Comparison of ENCODE assay signal across 8 cellular contexts in genomic region chr7:86643478-86644281, GRCh38. TPM values are rescaled to one million over a fixed set of nuclear protein-coding genes. Genes with fewer than 3 reads are reported as not detected.
DNase-seq lines count a peak whose midpoint lies in the region; ATAC-seq, FAIRE-seq and TF ChIP-seq lines count a peak whose summit lies in the region.

Gene GRM3 (plus strand): TSS chr7:86643909. CDS start chr7:86765146, 121,237 bp downstream.

- H3K36me3 Mint-ChIP-seq in type B pancreatic cell = no peaks in the 10 kb centered on the region
- H3K36me3 Mint-ChIP-seq in activated T-helper 17 cell treated with anti-CD3 and anti-CD28 coated beads, Interleukin-2, amount 50 U/mL, for 72 hours (ENCODE audit: low read depth) = no peaks in the 10 kb centered on the region

- no peak for TF ChIP-seq POLR2A in H54 (IDR thresholded peaks at IDR 0.05; ENCODE audit: low read depth, low read length)

- peak within 1 kb of the TSS; percentile 87 for H3K4me3 Mint-ChIP-seq in type B pancreatic cell
- H3K4me3 Mint-ChIP-seq in activated T-helper 17 cell treated with anti-CD3 and anti-CD28 coated beads, Interleukin-2, amount 50 U/mL, for 72 hours = no peak within 1 kb of the TSS

- no peak for FAIRE-seq in H54 (lab: Jason Lieb, UNC)

- DNase-seq in NCI-H2227 (lab: John Stamatoyannopoulos, UW; ENCODE audit: unreplicated experiment) (peak; percentile 18), NCI-H2227 treated with DMSO at 0.1 percent for 48 hours (lab: John Stamatoyannopoulos, UW) (no peak), ecto neural progenitor cell (ENCODE audit: low spot score) (peak; percentile 89), middle frontal gyrus (ENCODE audit: extremely low spot score, low spot score) (peak; percentile 77), type B pancreatic cell (ENCODE audit: extremely low spot score, unreplicated experiment) (no peak), H54 (ENCODE audit: insufficient read length, low spot score) (no peak)

- H3K27ac Mint-ChIP-seq in type B pancreatic cell = no peak within 1 kb of the TSS
- H3K27ac Mint-ChIP-seq in activated T-helper 17 cell treated with anti-CD3 and anti-CD28 coated beads, Interleukin-2, amount 50 U/mL, for 72 hours = no peak within 1 kb of the TSS

- TF ChIP-seq CTCF in type B pancreatic cell (conservative IDR thresholded peaks at IDR 0.05) = no peak

- H3K9me3 Mint-ChIP-seq in type B pancreatic cell = no peaks in the 10 kb centered on the region
- no peaks in the 10 kb centered on the region for H3K9me3 Mint-ChIP-seq in activated T-helper 17 cell treated with anti-CD3 and anti-CD28 coated beads, Interleukin-2, amount 50 U/mL, for 72 hours

- H3K4me1 Mint-ChIP-seq in type B pancreatic cell (ENCODE audit: unreplicated experiment) = no peaks in the 10 kb centered on the region
- no peaks in the 10 kb centered on the region for H3K4me1 Mint-ChIP-seq in activated T-helper 17 cell treated with anti-CD3 and anti-CD28 coated beads, Interleukin-2, amount 50 U/mL, for 72 hours

- ATAC-seq in activated T-helper 17 cell treated with anti-CD3 and anti-CD28 coated beads, Interleukin-2, amount 50 U/mL, for 72 hours (replicated peaks) = no peak
- ATAC-seq in HG02973 (IDR thresholded peaks at IDR 0.05; ENCODE audit: unreplicated experiment) = no peak

- peaks cover 76% of the 10 kb centered on the region for H3K27me3 Mint-ChIP-seq in type B pancreatic cell
- H3K27me3 Mint-ChIP-seq in activated T-helper 17 cell treated with anti-CD3 and anti-CD28 coated beads, Interleukin-2, amount 50 U/mL, for 72 hours = peaks cover 21% of the 10 kb centered on the region

RNA-seq across cellular contexts. Expression of gene GRM3, which starts in this region (rescaled TPM):
- total RNA-seq in type B pancreatic cell (ENCODE audit: low replicate concordance) = 0.46 and 0.79 TPM in 2 replicates
- not detected for total RNA-seq in activated T-helper 17 cell treated with anti-CD3 and anti-CD28 coated beads, Interleukin-2, amount 50 U/mL, for 72 hours

Comparison
In these comparisons a context has a peak if more than half of its experiments do, and no peak if none do; other contexts are left out.
1. DNase-seq: peak in NCI-H2227 (single experiment), ecto neural progenitor cell (single experiment) and middle frontal gyrus (single experiment); none in NCI-H2227 treated with DMSO at 0.1 percent for 48 hours (single experiment), type B pancreatic cell (single experiment) and H54 (single experiment).